18 cellular contexts compared by ENCODE assay signal in the genomic region with DNA sequence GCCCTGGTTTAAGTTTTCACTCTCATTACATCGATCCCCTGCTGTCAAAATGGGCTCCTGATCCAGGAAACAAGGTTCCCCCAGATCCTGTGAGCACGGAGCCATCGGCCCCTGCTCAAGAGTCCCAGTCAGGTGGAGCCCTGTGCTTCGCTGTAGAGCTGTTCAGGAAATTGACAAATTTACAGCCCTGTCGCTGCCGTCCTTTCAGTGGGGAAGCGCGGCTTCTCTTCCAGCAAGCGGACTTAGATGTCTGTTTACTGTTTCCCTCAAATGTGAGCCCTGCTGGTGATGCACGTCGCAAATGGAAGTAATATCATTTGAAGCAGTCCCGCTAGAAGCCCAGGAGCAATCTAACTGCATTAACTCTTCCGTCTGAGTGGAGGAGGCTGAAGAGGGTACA.
DNase-seq lines count a peak whose midpoint lies in the region; ATAC-seq and TF ChIP-seq lines count a peak whose summit lies in the region.
"Had no signal": no experiment of that assay in that cellular context is flagged by ENCODE, and none has a peak within 500 bp of the region (broad histone marks: within the 10 kb centered on the region; RNA-seq: fewer than 3 reads in every experiment).

No MANE protein-coding gene starts in this region.

- peak; percentile 55 for ATAC-seq in GM23338

- H3K36me3 ChIP-seq in GM23338 (ENCODE audit: insufficient read depth): no peaks in the 10 kb centered on the region
- no peaks in the 10 kb centered on the region for H3K36me3 ChIP-seq in neural cell (ENCODE audit: insufficient read depth, low read length)
- no peaks in the 10 kb centered on the region for H3K36me3 ChIP-seq in stomach
- H3K36me3 ChIP-seq in sigmoid colon: no peaks in the 10 kb centered on the region
- H3K36me3 ChIP-seq: HAP-1 had no signal

- H3K27ac Mint-ChIP-seq in GM23338: no peak overlapping the region
- H3K27ac Mint-ChIP-seq: CD14-positive monocyte had no signal

- H3K36me3 Mint-ChIP-seq in GM23338 (ENCODE audit: low read depth): no peaks in the 10 kb centered on the region; the same call in 2 of the 3 replicates
- H3K36me3 Mint-ChIP-seq: CD14-positive monocyte had no signal

- H2AFZ ChIP-seq in GM23338 (peak overlapping the region; percentile 95), neural cell (ENCODE audit: low read depth, low read length) (no peak overlapping the region)

- peaks cover 23% of the 10 kb centered on the region for H3K4me1 Mint-ChIP-seq in GM23338
- H3K4me1 Mint-ChIP-seq: CD14-positive monocyte had no signal

- no peak overlapping the region for H3K4me2 ChIP-seq in GM23338
- H3K4me2 ChIP-seq in neural cell (ENCODE audit: low read length): no peak overlapping the region

- peaks cover 12% of the 10 kb centered on the region; the same call in 1 of the 2 replicates for H3K4me1 ChIP-seq in GM23338 (ENCODE audit: insufficient read depth)
- no peaks in the 10 kb centered on the region for H3K4me1 ChIP-seq in stomach
- H3K4me1 ChIP-seq in sigmoid colon: no peaks in the 10 kb centered on the region

- peak; percentile 21 for DNase-seq in GM23338 (ENCODE audit: low spot score)
- DNase-seq in SK-N-DZ (ENCODE audit: low spot score): peak; percentile 91
- DNase-seq in skeletal muscle cell (ENCODE audit: low read depth): no peak
- no peak for DNase-seq in T-helper 1 cell
- DNase-seq in stomach: no peak
- no peak for DNase-seq in sigmoid colon
- DNase-seq: DMS79; Karpas-422; NCI-H1092 treated with DMSO at 0.1 percent for 48 hours; NCI-H2081 treated with DMSO at 0.1 percent for 48 hours; NCI-H446 treated with DMSO at 0.1 percent for 48 hours; NK-92 treated with Interleukin-12 subunit alpha and Interleukin-12 subunit beta, amount 100 ng/mL, for 24 hours; OCI-M1; SHP77 treated with DMSO at 0.1 percent for 48 hours had no signal

- no peaks in the 10 kb centered on the region for H4K20me1 ChIP-seq in GM23338 (replicated peaks; ENCODE audit: insufficient read depth)
- H4K20me1 ChIP-seq in neural cell (ENCODE audit: insufficient read depth): no peaks in the 10 kb centered on the region

- no peak overlapping the region for H3K9ac ChIP-seq in neural cell (ENCODE audit: low read length)

- H3K27me3 ChIP-seq in GM23338 (ENCODE audit: insufficient read depth): no peaks in the 10 kb centered on the region
- no peaks in the 10 kb centered on the region for H3K27me3 ChIP-seq in neural cell (ENCODE audit: insufficient read depth, low read depth, low read length)
- no peaks in the 10 kb centered on the region for H3K27me3 ChIP-seq in stomach
- H3K27me3 ChIP-seq in sigmoid colon: no peaks in the 10 kb centered on the region

- H3F3A ChIP-seq in GM23338 (replicated peaks; ENCODE audit: low read depth) (no peaks in the 10 kb centered on the region), neural cell (ENCODE audit: insufficient read depth, low read length, poor library complexity, severe bottlenecking) (no peaks in the 10 kb centered on the region)

- TF ChIP-seq POLR2A in stomach (IDR thresholded peaks at IDR 0.05): no peak
- no peak for TF ChIP-seq POLR2A in sigmoid colon (IDR thresholded peaks at IDR 0.05)

- H3K9me2 ChIP-seq in GM23338 (ENCODE audit: insufficient read depth) (peaks cover 9% of the 10 kb centered on the region; the same call in 1 of the 2 replicates), neural cell (ENCODE audit: insufficient read depth, low read length) (no peaks in the 10 kb centered on the region)

- no peak overlapping the region for H3K4me3 Mint-ChIP-seq in GM23338
- H3K4me3 Mint-ChIP-seq: CD14-positive monocyte had no signal

- 0 out of 3 replicates have a peak, but pooled peaks cover 2% of the 10 kb centered on the region for H3K9me3 Mint-ChIP-seq in GM23338

- TF ChIP-seq EP300 in neural cell (conservative IDR thresholded peaks at IDR 0.05; ENCODE audit: poor library complexity, severe bottlenecking) (no peak), stomach (IDR thresholded peaks at IDR 0.05) (no peak), sigmoid colon (IDR thresholded peaks at IDR 0.05) (no peak)

- TF ChIP-seq CTCF in GM23338 (conservative IDR thresholded peaks at IDR 0.05; ENCODE audit: low read depth in 2 of 2) (no peak), neural cell (IDR thresholded peaks at IDR 0.05; ENCODE audit: poor library complexity, severe bottlenecking) (no peak), stomach (IDR thresholded peaks at IDR 0.05) (no peak), sigmoid colon (IDR thresholded peaks at IDR 0.05) (no peak)

- no peak overlapping the region for H3K4me3 ChIP-seq in GM23338
- H3K4me3 ChIP-seq in neural cell (ENCODE audit: low read length): no peak overlapping the region
- H3K4me3 ChIP-seq in skeletal muscle cell (ENCODE audit: low read depth, low read length): peak overlapping the region; percentile 2
- no peak overlapping the region for H3K4me3 ChIP-seq in stomach
- H3K4me3 ChIP-seq in sigmoid colon: no peak overlapping the region
- H3K4me3 ChIP-seq: HAP-1 had no signal

- intact Hi-C loops in stomach (cut with DNase I; ENCODE audit: low total_unique reads): no loop called here
- intact Hi-C loops in sigmoid colon (cut with DNase I): no loop called here

- 51 to 67% (median 57%) methylated on average over 13 of the region's 13 CpGs for WGBS in stomach, 5 donors
- WGBS in sigmoid colon, 2 donors: 34 to 42% methylated on average over 13 of the region's 13 CpGs

- H3K27me3 Mint-ChIP-seq in GM23338 (ENCODE audit: insufficient read depth, low read depth, poor library complexity): no peaks in the 10 kb centered on the region

- peaks cover 3% of the 10 kb centered on the region for H3K9me3 ChIP-seq in neural cell (ENCODE audit: low read length)
- peaks cover 0 to 5% (median 0%) of the 10 kb centered on the region in 4 donors for H3K9me3 ChIP-seq in stomach
- H3K9me3 ChIP-seq in sigmoid colon: no peaks in the 10 kb centered on the region

- H3K79me2 ChIP-seq in GM23338 (replicated peaks; ENCODE audit: insufficient read depth) (no peaks in the 10 kb centered on the region), neural cell (replicated peaks; ENCODE audit: insufficient read depth, low read length) (no peaks in the 10 kb centered on the region)

- no peak for TF ChIP-seq RAD21 in neural cell (conservative IDR thresholded peaks at IDR 0.05)

- H3K27ac ChIP-seq in GM23338 (ENCODE audit: low read depth) (no peak overlapping the region), neural cell (ENCODE audit: low read length) (no peak overlapping the region), stomach (no peak overlapping the region), sigmoid colon (no peak overlapping the region)
- H3K27ac ChIP-seq: HL-60 had no signal

TF ChIP-seq in GM23338, 12 proteins besides CTCF, POLR2A, EP300 and RAD21 (continues in another document):
- TF ChIP-seq, protein P1, sequence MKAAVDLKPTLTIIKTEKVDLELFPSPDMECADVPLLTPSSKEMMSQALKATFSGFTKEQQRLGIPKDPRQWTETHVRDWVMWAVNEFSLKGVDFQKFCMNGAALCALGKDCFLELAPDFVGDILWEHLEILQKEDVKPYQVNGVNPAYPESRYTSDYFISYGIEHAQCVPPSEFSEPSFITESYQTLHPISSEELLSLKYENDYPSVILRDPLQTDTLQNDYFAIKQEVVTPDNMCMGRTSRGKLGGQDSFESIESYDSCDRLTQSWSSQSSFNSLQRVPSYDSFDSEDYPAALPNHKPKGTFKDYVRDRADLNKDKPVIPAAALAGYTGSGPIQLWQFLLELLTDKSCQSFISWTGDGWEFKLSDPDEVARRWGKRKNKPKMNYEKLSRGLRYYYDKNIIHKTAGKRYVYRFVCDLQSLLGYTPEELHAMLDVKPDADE (IDR thresholded peaks at IDR 0.05): no peak
- no peak for TF ChIP-seq POLR2AphosphoS5 (IDR thresholded peaks at IDR 0.05; ENCODE audit: low read depth)
- no peak for TF ChIP-seq EZH2 (IDR thresholded peaks at IDR 0.05; ENCODE audit: low read depth, unreplicated experiment)

TF ChIP-seq in neural cell, 6 proteins besides CTCF, POLR2A, EP300 and RAD21:
- TF ChIP-seq EZH2 (IDR thresholded peaks at IDR 0.05; ENCODE audit: borderline replicate concordance, insufficient read depth, low read length, poor library complexity, severe bottlenecking): no peak
- peak; percentile 80 for TF ChIP-seq POLR2AphosphoS5 (IDR thresholded peaks at IDR 0.05)
- TF ChIP-seq SMC3 (conservative IDR thresholded peaks at IDR 0.05; ENCODE audit: poor library complexity): peak; percentile 27
TF ChIP-seq in neural cell: peak in this region for 2.

Comparison
In these comparisons a context has a peak if more than half of its experiments do, and no peak if none do; other contexts are left out.
1. DNase-seq: peak in GM23338 (single experiment) and SK-N-DZ (single experiment); none in skeletal muscle cell (single experiment), T-helper 1 cell (0 of 5), stomach (single experiment) and sigmoid colon (single experiment).